In the genomic region with DNA sequence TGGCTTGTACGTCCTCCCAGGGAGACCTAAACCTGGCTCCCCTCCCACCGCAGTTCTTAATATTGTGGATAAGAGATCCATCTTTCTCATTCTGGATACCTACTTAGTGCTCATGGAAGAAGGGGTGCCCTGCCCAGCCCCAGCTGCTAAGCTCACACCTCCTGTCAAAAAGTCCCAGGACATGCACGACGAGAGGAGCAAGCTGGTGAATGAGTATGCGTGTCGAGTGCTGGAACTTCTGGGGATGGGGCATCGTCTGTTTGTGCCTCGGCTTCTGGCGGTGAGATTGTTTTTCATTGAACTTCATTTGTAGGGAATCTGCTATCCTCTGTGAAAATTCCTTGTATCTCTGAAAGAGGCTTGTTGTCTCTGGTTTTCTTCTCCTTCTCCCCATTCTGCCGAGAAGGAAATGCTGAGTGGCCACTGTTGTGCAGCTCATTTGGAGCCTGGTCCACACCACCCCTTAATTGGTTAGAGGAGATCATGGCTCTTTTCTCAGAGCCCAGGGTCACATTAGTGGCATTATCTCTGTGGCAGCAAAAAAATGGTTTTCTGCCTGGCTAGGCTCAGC, we compare ENCODE assay signal across 8 cellular contexts.
A peak's percentile ranks its signal among the peaks of the same experiment; 100 is the strongest.
DNase-seq lines count a peak whose midpoint lies in the region; ATAC-seq and TF ChIP-seq lines count a peak whose summit lies in the region.

No MANE protein-coding gene starts in this region.

- no peaks in the 10 kb centered on the region for H3K36me3 ChIP-seq in breast epithelium

- intact Hi-C loops in breast epithelium (cut with DNase I; ENCODE audit: low total_unique reads): no loop called here
- intact Hi-C loops in MCF 10A (cut with micrococcal nuclease): no loop called here

- H3K9me3 Mint-ChIP-seq in MCF 10A (ENCODE audit: unreplicated experiment): no peaks in the 10 kb centered on the region
- H3K9me3 Mint-ChIP-seq in endothelial cell (ENCODE audit: unreplicated experiment): no peaks in the 10 kb centered on the region

- ATAC-seq in HG02938 (IDR thresholded peaks at IDR 0.05; ENCODE audit: unreplicated experiment): no peak

- H3K27me3 Mint-ChIP-seq in MCF 10A (ENCODE audit: insufficient read depth, unreplicated experiment) (no peaks in the 10 kb centered on the region), endothelial cell (ENCODE audit: unreplicated experiment) (peaks cover 2% of the 10 kb centered on the region)

- no peaks in the 10 kb centered on the region for H3K27me3 ChIP-seq in breast epithelium

- no peak for TF ChIP-seq POLR2A in breast epithelium (IDR thresholded peaks at IDR 0.05)

- no peak for DNase-seq in breast epithelium (ENCODE audit: low spot score in 2 of 2)
- no peak for DNase-seq in MCF 10A (ENCODE audit: unreplicated experiment)
- peak; percentile 8 for DNase-seq in activated CD4-positive, alpha-beta T cell treated with anti-CD3 and anti-CD28 coated beads, Interleukin-2, amount 50 U/mL, for 1 hour
- peak in 1 of 2 donors; percentile 14 for DNase-seq in foreskin fibroblast
- DNase-seq in occipital lobe (lab: John Stamatoyannopoulos, UW): peak; percentile 32
- DNase-seq in GM19240 (ENCODE audit: insufficient read length, low spot score): no peak
- DNase-seq in endothelial cell (ENCODE audit: low spot score): no peak

- H3K4me1 Mint-ChIP-seq in MCF 10A (ENCODE audit: insufficient read depth, unreplicated experiment) (peaks cover 8% of the 10 kb centered on the region), endothelial cell (ENCODE audit: unreplicated experiment) (no peaks in the 10 kb centered on the region)

- no peak overlapping the region for H3K4me3 Mint-ChIP-seq in MCF 10A (ENCODE audit: unreplicated experiment)
- H3K4me3 Mint-ChIP-seq in endothelial cell (ENCODE audit: unreplicated experiment): no peak overlapping the region

- TF ChIP-seq CTCF in breast epithelium (IDR thresholded peaks at IDR 0.05) (no peak), MCF 10A (IDR thresholded peaks at IDR 0.05; ENCODE audit: unreplicated experiment) (no peak), foreskin fibroblast (IDR thresholded peaks at IDR 0.05; ENCODE audit: low read depth, low read length) (no peak), endothelial cell (IDR thresholded peaks at IDR 0.05; ENCODE audit: unreplicated experiment) (no peak)

- POLR2A ChIA-PET in MCF 10A (lab: Yijun Ruan, JAX): interaction anchor here (0.6 to 3.2 kb wide), 12 partner anchors 10 to 199 kb away, joined by 3 to 40 read pairs (median 6); a partner anchor contains a TSS

- H3K9me3 ChIP-seq in breast epithelium: no peaks in the 10 kb centered on the region

- CTCF ChIA-PET in MCF 10A (lab: Yijun Ruan, JAX): interaction anchor here (0.7 to 2.3 kb wide), 18 partner anchors 7 to 223 kb away, joined by 3 to 11 read pairs (median 4); a partner anchor contains a TSS

- peak overlapping the region; percentile 62 to 72 for H3K27ac ChIP-seq in breast epithelium

- BruUV-seq in MCF 10A (replicated peaks; lab: Mats Ljungman, UMichigan): no TSS peak

- H3K36me3 Mint-ChIP-seq in MCF 10A (ENCODE audit: insufficient read depth, unreplicated experiment) (no peaks in the 10 kb centered on the region), endothelial cell (ENCODE audit: low read depth, unreplicated experiment) (no peaks in the 10 kb centered on the region)

- H3K27ac Mint-ChIP-seq in MCF 10A (ENCODE audit: low read depth, unreplicated experiment): no peak overlapping the region
- H3K27ac Mint-ChIP-seq in endothelial cell (ENCODE audit: unreplicated experiment): no peak overlapping the region

- H3K4me3 ChIP-seq in breast epithelium (peak overlapping the region; percentile 54 to 69 (median 58)), foreskin fibroblast (ENCODE audit: low read depth in 1 of 2, low read length in 2 of 2) (peak overlapping the region; percentile 50 to 68)

- H3K4me1 ChIP-seq in breast epithelium: no peaks in the 10 kb centered on the region

Comparison
In these comparisons a context has a peak if more than half of its experiments do, and no peak if none do; other contexts are left out.
1. DNase-seq: peak in activated CD4-positive, alpha-beta T cell treated with anti-CD3 and anti-CD28 coated beads, Interleukin-2, amount 50 U/mL, for 1 hour (single experiment) and occipital lobe (single experiment); none in breast epithelium (0 of 2), MCF 10A (single experiment), GM19240 (single experiment) and endothelial cell (single experiment).